Comparison of ENCODE assay signal across 8 cellular contexts in genomic region chr2:9799729-9800632, GRCh38. TPM values are rescaled to one million over a fixed set of nuclear protein-coding genes. Genes with fewer than 3 reads are reported as not detected.
DNase-seq lines count a peak whose midpoint lies in the region; ATAC-seq, FAIRE-seq and TF ChIP-seq lines count a peak whose summit lies in the region.

No MANE protein-coding gene starts in this region.

- H4K20me1 ChIP-seq in endothelial cell of umbilical vein (replicated peaks; ENCODE audit: control insufficient read depth, extremely low read depth, insufficient read depth, low read length): no peaks in the 10 kb centered on the region

- TF ChIP-seq CTCF in endothelial cell of umbilical vein (IDR thresholded peaks at IDR 0.05; ENCODE audit: extremely low read depth in 1 of 2, insufficient read depth in 1 of 2, low read depth in 1 of 2, low read length in 2 of 2) (peak; percentile 96 to 99), mucosa of descending colon (IDR thresholded peaks at IDR 0.05) (peak; percentile 96)

- H3K27ac Mint-ChIP-seq in CD8-positive, alpha-beta memory T cell: peak overlapping the region; percentile 73 to 98 (median 94)
- peak overlapping the region; percentile 91 for H3K27ac Mint-ChIP-seq in activated CD8-positive, alpha-beta memory T cell treated with anti-CD3 and anti-CD28 coated beads, Interleukin-2, amount 10 ng/mL, durations not matched to agents 7 days and 5 days

- peaks cover 20% of the 10 kb centered on the region for H3K4me1 ChIP-seq in CD8-positive, alpha-beta memory T cell (ENCODE audit: insufficient read depth, low read length)
- H3K4me1 ChIP-seq in NT2/D1 (ENCODE audit: insufficient read depth, insufficient read length) (peaks cover 18% of the 10 kb centered on the region), endothelial cell of umbilical vein (ENCODE audit: control insufficient read depth, extremely low read depth, insufficient read depth, low read length) (no peaks in the 10 kb centered on the region), mucosa of descending colon (ENCODE audit: low read depth) (peaks cover 40% of the 10 kb centered on the region)

- no peaks in the 10 kb centered on the region for H3K36me3 ChIP-seq in CD8-positive, alpha-beta memory T cell (ENCODE audit: insufficient read depth, low read length)
- H3K36me3 ChIP-seq in NT2/D1 (ENCODE audit: insufficient read depth, insufficient read length, low read length) (no peaks in the 10 kb centered on the region), endothelial cell of umbilical vein (ENCODE audit: control insufficient read depth in 2 of 2, extremely low read depth in 1 of 2, insufficient read depth in 2 of 2, low read length in 2 of 2) (no peaks in the 10 kb centered on the region), mucosa of descending colon (ENCODE audit: low read depth) (no peaks in the 10 kb centered on the region)

- H3K4me2 ChIP-seq in endothelial cell of umbilical vein (ENCODE audit: insufficient read depth, low read length): no peak overlapping the region

- POLR2A ChIA-PET in CD8-positive, alpha-beta memory T cell (lab: Charles Lee): no interaction called here
- POLR2A ChIA-PET in endothelial cell of umbilical vein (lab: Charles Lee): interaction anchor here (0.6 kb wide), 1 partner anchor 88 kb away, joined by 3 read pairs; no protein-coding TSS in a partner anchor

- H3K36me3 Mint-ChIP-seq in CD8-positive, alpha-beta memory T cell: peaks cover 0 to 1% (median 0%) of the 10 kb centered on the region in 3 donors
- H3K36me3 Mint-ChIP-seq in activated CD8-positive, alpha-beta memory T cell treated with anti-CD3 and anti-CD28 coated beads, Interleukin-2, amount 10 ng/mL, durations not matched to agents 7 days and 5 days: no peaks in the 10 kb centered on the region

- H3K27me3 ChIP-seq in CD8-positive, alpha-beta memory T cell (ENCODE audit: insufficient read depth, low read length, poor library complexity, severe bottlenecking): no peaks in the 10 kb centered on the region
- H3K27me3 ChIP-seq in NT2/D1 (ENCODE audit: insufficient read depth, insufficient read length) (no peaks in the 10 kb centered on the region), endothelial cell of umbilical vein (ENCODE audit: control insufficient read depth in 2 of 2, insufficient read depth in 2 of 2, low read length in 2 of 2) (no peaks in the 10 kb centered on the region)

- intact Hi-C loops in endothelial cell of umbilical vein (cut with micrococcal nuclease): loop anchor here (1.0 kb wide), 1 partner anchor 248 kb away; no protein-coding TSS in a partner anchor
- intact Hi-C loops in mucosa of descending colon (cut with DNase I, micrococcal nuclease): no loop called here

- H3K9ac ChIP-seq in NT2/D1 (ENCODE audit: insufficient read length, low read depth) (peak overlapping the region; percentile 34), endothelial cell of umbilical vein (replicated peaks; ENCODE audit: extremely low read depth, insufficient read depth, low read length) (no peak overlapping the region)

- ATAC-seq in GM19452 (IDR thresholded peaks at IDR 0.05; ENCODE audit: unreplicated experiment) (peak; percentile 85), HG03558 (IDR thresholded peaks at IDR 0.05; ENCODE audit: extremely low read depth, unreplicated experiment) (peak; percentile 83), mucosa of descending colon (peak; percentile 87)
- ATAC-seq in activated CD8-positive, alpha-beta memory T cell treated with anti-CD3 and anti-CD28 coated beads, Interleukin-2, amount 10 ng/mL, durations not matched to agents 7 days and 5 days: peak; percentile 92

- DNase-seq in CD8-positive, alpha-beta memory T cell: peak; percentile 66 to 86 (median 80)
- peak; percentile 82 for DNase-seq in NT2/D1 (ENCODE audit: low read depth, low spot score)
- DNase-seq in activated CD8-positive, alpha-beta memory T cell treated with anti-CD3 and anti-CD28 coated beads, Interleukin-2, amount 10 ng/mL, durations not matched to agents 7 days and 5 days: peak; percentile 93
- DNase-seq in endothelial cell of umbilical vein (ENCODE audit: low read depth, low spot score): peak; percentile 82
- DNase-seq in mucosa of descending colon: peak; percentile 90 to 95 (median 94)
- peak; percentile 51 to 76 for DNase-seq in stimulated activated CD8-positive, alpha-beta memory T cell treated with anti-CD3 and anti-CD28 coated beads, Interleukin-4, amount 100 ng/mL, for 4 hours (ENCODE audit: low read depth in 2 of 2, low spot score in 1 of 2)

- peak overlapping the region; percentile 73 to 87 (median 82) for H3K4me3 Mint-ChIP-seq in CD8-positive, alpha-beta memory T cell
- peak overlapping the region; percentile 57 for H3K4me3 Mint-ChIP-seq in activated CD8-positive, alpha-beta memory T cell treated with anti-CD3 and anti-CD28 coated beads, Interleukin-2, amount 10 ng/mL, durations not matched to agents 7 days and 5 days

- CTCF ChIA-PET in CD8-positive, alpha-beta memory T cell (lab: Charles Lee): interaction anchor here (0.7 to 2.9 kb wide), 34 partner anchors 10 to 635 kb away, joined by 3 to 30 read pairs (median 3); partner anchors contain the start of genes ADAM17, KLF11 and TAF1B
- CTCF ChIA-PET in activated CD8-positive, alpha-beta memory T cell treated with anti-CD3 and anti-CD28 coated beads, Interleukin-2, amount 10 ng/mL, durations not matched to agents 7 days and 5 days (lab: Charles Lee): interaction anchor here (0.6 to 7.2 kb wide), 44 partner anchors 8 to 657 kb away, joined by 3 to 78 read pairs (median 4); partner anchors contain the start of genes ADAM17, KLF11 and TAF1B
- CTCF ChIA-PET in endothelial cell of umbilical vein (lab: Charles Lee): interaction anchor here (0.5 to 6.8 kb wide), 44 partner anchors 10 to 635 kb away, joined by 3 to 62 read pairs (median 4); partner anchors contain the start of genes ADAM17 and TAF1B

- no peaks in the 10 kb centered on the region for H3K9me3 Mint-ChIP-seq in CD8-positive, alpha-beta memory T cell
- H3K9me3 Mint-ChIP-seq in activated CD8-positive, alpha-beta memory T cell treated with anti-CD3 and anti-CD28 coated beads, Interleukin-2, amount 10 ng/mL, durations not matched to agents 7 days and 5 days (ENCODE audit: low read depth): no peaks in the 10 kb centered on the region

- FAIRE-seq in endothelial cell of umbilical vein (lab: Jason Lieb, UNC): peak; percentile 95

- H3K9me3 ChIP-seq in CD8-positive, alpha-beta memory T cell (ENCODE audit: low read length): no peaks in the 10 kb centered on the region
- no peaks in the 10 kb centered on the region for H3K9me3 ChIP-seq in NT2/D1 (ENCODE audit: insufficient read depth, low read length)
- no peaks in the 10 kb centered on the region for H3K9me3 ChIP-seq in endothelial cell of umbilical vein (replicated peaks; ENCODE audit: control insufficient read depth, insufficient read depth, low read length)
- no peaks in the 10 kb centered on the region for H3K9me3 ChIP-seq in mucosa of descending colon

- no TSS peak for BruUV-seq in endothelial cell of umbilical vein (replicated peaks; lab: Mats Ljungman, UMichigan)

- H2AFZ ChIP-seq in endothelial cell of umbilical vein (ENCODE audit: low read depth, low read length): peak overlapping the region; percentile 46

- dilution Hi-C loops in endothelial cell of umbilical vein (cut with MboI; ENCODE audit: extremely low pct_ligation_motif_present, low sequenced_read_pairs): loop anchor here (10.0 to 25.0 kb wide), 2 partner anchors 162 to 245 kb away; partner anchors contain the start of genes GRHL1 and KLF11

- peak overlapping the region; percentile 28 for H3K4me3 ChIP-seq in CD8-positive, alpha-beta memory T cell (ENCODE audit: low read length)
- H3K4me3 ChIP-seq in NT2/D1 (ENCODE audit: insufficient read length, low read depth): no peak overlapping the region
- no peak overlapping the region for H3K4me3 ChIP-seq in endothelial cell of umbilical vein (replicated peaks in 1 of 3; ENCODE audit: insufficient read depth in 1 of 3, low read depth in 1 of 3, low read length in 3 of 3)
- H3K4me3 ChIP-seq in mucosa of descending colon: no peak overlapping the region

- peaks cover 0 to 1% of the 10 kb centered on the region in 2 donors for H3K27me3 Mint-ChIP-seq in CD8-positive, alpha-beta memory T cell
- peaks cover 8% of the 10 kb centered on the region for H3K27me3 Mint-ChIP-seq in activated CD8-positive, alpha-beta memory T cell treated with anti-CD3 and anti-CD28 coated beads, Interleukin-2, amount 10 ng/mL, durations not matched to agents 7 days and 5 days

- no peak for TF ChIP-seq POLR2A in endothelial cell of umbilical vein (IDR thresholded peaks at IDR 0.05; ENCODE audit: low read depth, low read length)

- H3K27ac ChIP-seq in CD8-positive, alpha-beta memory T cell (ENCODE audit: low read depth, low read length): no peak overlapping the region
- no peak overlapping the region for H3K27ac ChIP-seq in endothelial cell of umbilical vein (ENCODE audit: insufficient read depth, low read depth, low read length)

- no peaks in the 10 kb centered on the region for H3K79me2 ChIP-seq in endothelial cell of umbilical vein (ENCODE audit: control insufficient read depth, insufficient read depth, low read length)

- peaks cover 30 to 35% (median 32%) of the 10 kb centered on the region in 3 donors for H3K4me1 Mint-ChIP-seq in CD8-positive, alpha-beta memory T cell
- peaks cover 44% of the 10 kb centered on the region for H3K4me1 Mint-ChIP-seq in activated CD8-positive, alpha-beta memory T cell treated with anti-CD3 and anti-CD28 coated beads, Interleukin-2, amount 10 ng/mL, durations not matched to agents 7 days and 5 days

- no peaks in the 10 kb centered on the region for H3K9me1 ChIP-seq in endothelial cell of umbilical vein (replicated peaks; ENCODE audit: control insufficient read depth, extremely low read depth, insufficient read depth, low read length)

TF ChIP-seq in endothelial cell of umbilical vein, 7 proteins besides CTCF, POLR2A, EP300 and RAD21 (continues in another document):
- TF ChIP-seq POLR2AphosphoS5 (IDR thresholded peaks at IDR 0.05; ENCODE audit: insufficient read depth, low read depth, low read length) (no peak), MYC (IDR thresholded peaks at IDR 0.05; ENCODE audit: low read depth, low read length) (no peak), GATA2 (IDR thresholded peaks at IDR 0.05; ENCODE audit: insufficient read depth, insufficient read length, low read depth, low read length) (no peak)

RNA-seq across cellular contexts. Expression of gene TAF1B, which starts 43.3 kb away (rescaled TPM):
- 10 to 100 TPM; 20.6 to 24.3 TPM for total RNA-seq in CD8-positive, alpha-beta memory T cell
- polyA plus RNA-seq in CD8-positive, alpha-beta memory T cell: 19.1 TPM
- total RNA-seq in activated CD8-positive, alpha-beta memory T cell treated with anti-CD3 and anti-CD28 coated beads, Interleukin-2, amount 10 ng/mL, durations not matched to agents 7 days and 5 days: 10 to 100 TPM; 29.5 to 31.2 TPM
- total RNA-seq in endothelial cell of umbilical vein (20.1 and 29.4 TPM in 2 replicates), mucosa of descending colon (10 to 100 TPM in 2 of 3 donors, 1 to 10 TPM in 1; 9.4 to 14.1 (median 13.2) TPM)
- polyA plus RNA-seq in endothelial cell of umbilical vein: 5.0 and 6.3 TPM in 2 replicates
- polyA plus RNA-seq in endothelial cell of umbilical vein (2011; cell fraction: cytosol; rRNA removed): 10.3 and 10.4 TPM in 2 replicates
- polyA plus RNA-seq in endothelial cell of umbilical vein (2011; cell fraction: nucleus; rRNA removed): 15.5 and 19.0 TPM in 2 replicates
- 12.5 and 15.3 TPM in 2 replicates for polyA plus RNA-seq in endothelial cell of umbilical vein (2012)
- 19.7 and 27.7 TPM in 2 replicates for polyA minus RNA-seq in endothelial cell of umbilical vein
- 9.0 TPM for polyA minus RNA-seq in endothelial cell of umbilical vein (2011; cell fraction: cytosol; rRNA and poly(A)+ RNA removed)
- 36.5 and 51.1 TPM in 2 replicates for polyA minus RNA-seq in endothelial cell of umbilical vein (2011; cell fraction: nucleus; rRNA and poly(A)+ RNA removed)
